Comparison of ENCODE assay signal across 24 cellular contexts in the genomic region with DNA sequence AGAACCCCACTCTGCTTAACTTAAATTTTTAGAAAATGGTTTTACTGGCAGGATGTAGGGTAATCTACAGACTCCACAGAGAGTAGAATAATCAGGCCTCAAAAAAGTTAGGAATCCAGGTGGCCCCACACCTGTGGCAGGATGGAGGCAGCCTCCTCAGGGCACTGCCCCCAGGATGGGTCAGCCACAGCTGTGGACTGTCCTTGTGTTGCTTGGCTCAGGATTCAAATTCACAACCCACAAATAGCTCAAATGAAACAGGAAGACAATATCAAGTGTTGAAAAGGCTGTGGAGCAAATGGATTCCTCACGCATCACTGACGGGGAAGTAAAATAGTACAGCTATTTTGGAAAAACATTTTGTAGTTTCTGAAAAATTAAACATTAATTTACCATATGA. TPM values are rescaled to one million over a fixed set of nuclear protein-coding genes. Genes with fewer than 3 reads are reported as not detected.
"Had no signal": no experiment of that assay in that cellular context is flagged by ENCODE, and none has a peak within 500 bp of the region (broad histone marks: within the 10 kb centered on the region; RNA-seq: fewer than 3 reads in every experiment).

No MANE protein-coding gene starts in this region.

- ATAC-seq: foreskin keratinocyte, gastroesophageal sphincter, heart left ventricle, left colon, left lobe of liver, left ventricle myocardium superior, lower lobe of right lung, mucosa of descending colon had no signal

- H3K4me3 ChIP-seq: coronary artery, dorsolateral prefrontal cortex, esophagus muscularis mucosa, gastroesophageal sphincter, heart left ventricle, lower lobe of right lung, mucosa of descending colon had no signal

- H3K27ac ChIP-seq: coronary artery, dorsolateral prefrontal cortex, esophagus muscularis mucosa, foreskin keratinocyte, gastroesophageal sphincter, heart left ventricle, lower lobe of right lung had no signal

- H3K4me1 ChIP-seq: foreskin keratinocyte, gastroesophageal sphincter, heart left ventricle, lower lobe of right lung had no signal

- H3K27me3 ChIP-seq: dorsolateral prefrontal cortex, esophagus muscularis mucosa, foreskin keratinocyte, gastroesophageal sphincter, heart left ventricle had no signal

- H3K36me3 ChIP-seq: esophagus muscularis mucosa, gastroesophageal sphincter, heart left ventricle, lower lobe of right lung had no signal

- H3K9me3 ChIP-seq: esophagus muscularis mucosa, gastroesophageal sphincter, heart left ventricle, lower lobe of right lung, mucosa of descending colon had no signal

- DNase-seq: dermis blood vessel endothelial cell; dorsolateral prefrontal cortex; effector CD4-positive, alpha-beta T cell; effector memory CD4-positive, alpha-beta T cell; foreskin keratinocyte; heart left ventricle; hippocampal formation; kidney; kidney glomerular epithelial cell; left colon; left ventricle myocardium superior; lower lobe of right lung; mesenchymal stem cell; mucosa of descending colon had no signal

RNA-seq across cellular contexts. Expression of a gene that starts 36.8 kb away (rescaled TPM):
- total RNA-seq: dermis blood vessel endothelial cell, endothelial cell of umbilical vein, epithelial cell of proximal tubule, fibroblast of villous mesenchyme, foreskin keratinocyte, left lobe of liver, lung microvascular endothelial cell, mesenteric fat pad, mesothelial cell of epicardium had no signal
